In genomic region chr11:208917-209260, GRCh38 we compare ENCODE assay signal across 8 cellular contexts.
A peak's percentile ranks its signal among the peaks of the same experiment; 100 is the strongest.
DNase-seq lines count a peak whose midpoint lies in the region; ATAC-seq and TF ChIP-seq lines count a peak whose summit lies in the region.

No MANE protein-coding gene starts in this region.

- ATAC-seq in GM18498 (IDR thresholded peaks at IDR 0.05; ENCODE audit: unreplicated experiment) (peak; percentile 0), GM18907 (IDR thresholded peaks at IDR 0.05; ENCODE audit: unreplicated experiment) (no peak), HG02981 (IDR thresholded peaks at IDR 0.05; ENCODE audit: unreplicated experiment) (no peak), GM19351 (IDR thresholded peaks at IDR 0.05; ENCODE audit: unreplicated experiment) (no peak), GM21717 (IDR thresholded peaks at IDR 0.05; ENCODE audit: unreplicated experiment) (no peak)

- DNase-seq in foreskin fibroblast (no peak), retina (peak; percentile 17)

- H3K9ac ChIP-seq in SU-DHL-6 (ENCODE audit: low read length): peak overlapping the region; percentile 80

- H2AFZ ChIP-seq in SU-DHL-6 (ENCODE audit: low read depth, low read length, severe bottlenecking): no peak overlapping the region

- TF ChIP-seq CTCF in SU-DHL-6 (IDR thresholded peaks at IDR 0.05; ENCODE audit: insufficient read depth, low read length, poor library complexity, severe bottlenecking) (no peak), foreskin fibroblast (IDR thresholded peaks at IDR 0.05; ENCODE audit: low read depth, low read length) (no peak)

- no peaks in the 10 kb centered on the region for H3K9me3 ChIP-seq in SU-DHL-6 (ENCODE audit: insufficient read depth, low read length)

- H3F3A ChIP-seq in SU-DHL-6 (ENCODE audit: insufficient read depth): peaks cover 9% of the 10 kb centered on the region

- no peaks in the 10 kb centered on the region; the same call in 1 of the 2 replicates for H4K20me1 ChIP-seq in SU-DHL-6 (ENCODE audit: low read depth, low read length)

- H3K4me2 ChIP-seq in SU-DHL-6 (ENCODE audit: low read depth, low read length, poor library complexity, severe bottlenecking): peak overlapping the region; percentile 69

- H3K9me2 ChIP-seq in SU-DHL-6 (replicated peaks; ENCODE audit: insufficient read depth, low read length): no peaks in the 10 kb centered on the region

- H3K79me2 ChIP-seq in SU-DHL-6 (ENCODE audit: insufficient read depth, low read length): peaks cover 30% of the 10 kb centered on the region

- no peaks in the 10 kb centered on the region for H3K36me3 ChIP-seq in SU-DHL-6 (ENCODE audit: low read length)

- no peaks in the 10 kb centered on the region for H3K27me3 ChIP-seq in SU-DHL-6 (ENCODE audit: low read length)

- peak overlapping the region; percentile 94 for H3K27ac ChIP-seq in SU-DHL-6 (ENCODE audit: low read depth, low read length)

- H3K4me3 ChIP-seq in SU-DHL-6 (ENCODE audit: insufficient read depth, low read length, poor library complexity, severe bottlenecking) (peak overlapping the region; percentile 74), foreskin fibroblast (ENCODE audit: low read depth in 1 of 2, low read length in 2 of 2) (peak overlapping the region; percentile 93 to 94)
